Comparison of ENCODE assay signal across 24 cellular contexts in the genomic region with DNA sequence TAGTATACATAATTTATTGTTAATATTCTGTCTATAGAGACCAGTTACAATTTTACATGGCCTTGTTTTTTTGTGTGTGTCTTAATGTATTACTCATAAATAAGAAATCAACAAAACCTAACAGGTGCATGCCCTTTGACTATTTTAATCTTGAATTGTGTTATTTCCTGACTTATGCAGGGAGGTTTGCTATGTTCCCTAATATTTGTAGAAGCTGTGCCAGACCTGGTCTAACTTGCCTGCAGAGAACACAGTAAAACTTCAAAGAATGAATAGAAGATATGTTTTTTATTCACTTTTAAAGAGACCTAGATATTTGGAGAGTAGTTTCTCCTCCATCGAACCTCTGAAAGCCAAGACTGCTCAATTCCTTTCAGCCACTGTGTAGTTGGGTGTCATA.
"Had no signal": no experiment of that assay in that cellular context is flagged by ENCODE, and none has a peak within 500 bp of the region (broad histone marks: within the 10 kb centered on the region; RNA-seq: fewer than 3 reads in every experiment).

No MANE protein-coding gene starts in this region.

- H3K36me3 ChIP-seq: colonic mucosa, esophagus muscularis mucosa, esophagus squamous epithelium, gastrocnemius medialis, gastroesophageal sphincter, heart left ventricle, heart right ventricle had no signal

- H3K27me3 ChIP-seq: colonic mucosa, dorsolateral prefrontal cortex, esophagus muscularis mucosa, esophagus squamous epithelium, foreskin keratinocyte, gastrocnemius medialis, gastroesophageal sphincter, heart left ventricle, heart right ventricle had no signal

- ATAC-seq: effector memory CD8-positive, alpha-beta T cell; esophagus mucosa; foreskin keratinocyte; gastrocnemius medialis; gastroesophageal sphincter; heart left ventricle; heart right ventricle had no signal

- H3K27ac ChIP-seq: colonic mucosa, coronary artery, dorsolateral prefrontal cortex, epithelial cell of prostate, esophagus muscularis mucosa, esophagus squamous epithelium, foreskin keratinocyte, gastrocnemius medialis, gastroesophageal sphincter, heart left ventricle, heart right ventricle had no signal

- H3K4me1 ChIP-seq: colonic mucosa, esophagus muscularis mucosa, esophagus squamous epithelium, foreskin keratinocyte, gastrocnemius medialis, gastroesophageal sphincter, heart left ventricle, heart right ventricle had no signal

- H3K4me3 ChIP-seq: colonic mucosa, coronary artery, dorsolateral prefrontal cortex, esophagus muscularis mucosa, esophagus squamous epithelium, gastrocnemius medialis, gastroesophageal sphincter, heart left ventricle, heart right ventricle had no signal

- DNase-seq: colonic mucosa; cortex of kidney; dermis blood vessel endothelial cell; dorsolateral prefrontal cortex; effector CD4-positive, alpha-beta T cell; effector CD8-positive, alpha-beta T cell; effector memory CD4-positive, alpha-beta T cell; effector memory CD8-positive, alpha-beta T cell; endodermal cell; erythroblast; esophagus squamous epithelium; foreskin fibroblast; foreskin keratinocyte; foreskin melanocyte; gastrocnemius medialis; glutamatergic neuron; head of caudate nucleus; heart left ventricle; heart right ventricle had no signal

- H3K9me3 ChIP-seq: colonic mucosa, esophagus muscularis mucosa, esophagus squamous epithelium, gastrocnemius medialis, gastroesophageal sphincter, heart left ventricle, heart right ventricle had no signal
